8 cellular contexts compared by ENCODE assay signal in the genomic region with DNA sequence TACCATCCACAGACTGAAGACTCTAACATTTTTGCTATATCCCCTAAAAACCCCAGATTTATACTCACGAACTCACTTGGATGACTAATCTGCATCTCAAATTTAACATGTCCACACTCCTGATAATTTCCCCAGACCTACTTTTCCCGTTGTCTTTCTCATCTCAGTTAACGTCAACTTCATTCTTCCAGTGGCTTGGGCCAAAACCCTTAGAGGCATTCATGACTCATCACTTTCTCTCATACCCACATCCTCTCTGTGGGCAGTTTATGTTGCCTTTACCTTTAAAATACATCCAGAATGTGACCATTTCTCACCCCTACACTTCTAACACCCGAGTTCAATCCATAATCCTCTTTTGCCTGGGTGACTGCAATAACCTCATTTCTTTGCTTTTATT.
DNase-seq lines count a peak whose midpoint lies in the region; ATAC-seq and TF ChIP-seq lines count a peak whose summit lies in the region.

No MANE protein-coding gene starts in this region.

- TF ChIP-seq CTCF in omental fat pad (IDR thresholded peaks at IDR 0.05) = no peak

- DNase-seq in GDM1 (lab: John Stamatoyannopoulos, UW) = peak; percentile 60
- DNase-seq in NOMO-1 (lab: John Stamatoyannopoulos, UW; ENCODE audit: unreplicated experiment in 2 of 2) = peak; percentile 61 to 72
- peak; percentile 90 for DNase-seq in fibroblast of peridontal ligament (ENCODE audit: extremely low read depth)
- no peak for DNase-seq in NCI-H524 (lab: John Stamatoyannopoulos, UW)
- DNase-seq in omental fat pad (ENCODE audit: low spot score) = no peak
- DNase-seq in stimulated activated CD4-positive, alpha-beta T cell treated with anti-CD3 and anti-CD28 coated beads, Interleukin-4, amount 100 ng/mL, for 1 hour = no peak

- ATAC-seq in HG02678 (IDR thresholded peaks at IDR 0.05; ENCODE audit: unreplicated experiment) (peak; percentile 80), omental fat pad (ENCODE audit: low FRiP score) (no peak), HG02840 (IDR thresholded peaks at IDR 0.05; ENCODE audit: low FRiP score, unreplicated experiment) (no peak)

Comparison
In these comparisons a context has a peak if more than half of its experiments do, and no peak if none do; other contexts are left out.
1. DNase-seq: peak in GDM1 (single experiment), NOMO-1 (2 of 2) and fibroblast of peridontal ligament (single experiment); none in NCI-H524 (0 of 2), omental fat pad (single experiment) and stimulated activated CD4-positive, alpha-beta T cell treated with anti-CD3 and anti-CD28 coated beads, Interleukin-4, amount 100 ng/mL, for 1 hour (single experiment).